Comparison of ENCODE assay signal across 1 cellular context in the genomic region with DNA sequence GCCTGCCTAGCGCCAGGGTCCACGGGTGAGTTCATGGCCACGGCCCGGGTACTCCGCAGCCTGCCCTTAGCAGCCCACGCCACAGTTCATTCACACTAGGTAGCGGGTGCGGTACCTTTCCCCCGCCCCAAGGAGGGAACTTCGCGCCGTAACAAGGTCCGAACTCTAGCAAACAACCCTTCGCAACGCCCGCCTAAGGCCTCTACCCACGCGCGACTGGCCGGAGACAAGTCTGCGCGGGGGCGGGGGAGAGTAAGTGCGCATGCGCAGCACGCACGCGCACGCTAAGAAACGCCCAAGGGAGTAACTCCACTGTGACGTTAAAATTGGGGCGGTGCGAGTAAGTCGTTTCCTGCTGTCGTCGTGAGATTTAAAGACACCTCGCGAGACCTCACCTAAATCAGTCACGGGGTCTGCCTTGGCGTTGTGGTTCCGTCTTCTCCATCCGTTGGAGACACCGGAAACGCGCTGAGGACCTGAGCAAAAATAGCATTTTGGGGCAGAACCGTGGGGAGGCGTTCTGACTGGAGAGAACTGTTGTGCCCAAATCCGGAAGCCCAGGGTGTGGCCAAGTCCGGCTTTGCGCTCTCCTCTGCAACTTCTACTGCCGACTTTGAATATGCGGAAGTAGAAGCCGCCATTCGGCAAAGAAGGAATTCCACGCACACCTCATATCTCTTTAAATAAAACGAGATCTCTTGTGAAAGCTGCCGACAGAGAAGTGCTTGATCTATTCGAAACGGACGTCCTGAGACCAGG.
A peak's percentile ranks its signal among the peaks of the same experiment; 100 is the strongest.
TF ChIP-seq lines count a peak whose summit lies in the region.

A gene with protein sequence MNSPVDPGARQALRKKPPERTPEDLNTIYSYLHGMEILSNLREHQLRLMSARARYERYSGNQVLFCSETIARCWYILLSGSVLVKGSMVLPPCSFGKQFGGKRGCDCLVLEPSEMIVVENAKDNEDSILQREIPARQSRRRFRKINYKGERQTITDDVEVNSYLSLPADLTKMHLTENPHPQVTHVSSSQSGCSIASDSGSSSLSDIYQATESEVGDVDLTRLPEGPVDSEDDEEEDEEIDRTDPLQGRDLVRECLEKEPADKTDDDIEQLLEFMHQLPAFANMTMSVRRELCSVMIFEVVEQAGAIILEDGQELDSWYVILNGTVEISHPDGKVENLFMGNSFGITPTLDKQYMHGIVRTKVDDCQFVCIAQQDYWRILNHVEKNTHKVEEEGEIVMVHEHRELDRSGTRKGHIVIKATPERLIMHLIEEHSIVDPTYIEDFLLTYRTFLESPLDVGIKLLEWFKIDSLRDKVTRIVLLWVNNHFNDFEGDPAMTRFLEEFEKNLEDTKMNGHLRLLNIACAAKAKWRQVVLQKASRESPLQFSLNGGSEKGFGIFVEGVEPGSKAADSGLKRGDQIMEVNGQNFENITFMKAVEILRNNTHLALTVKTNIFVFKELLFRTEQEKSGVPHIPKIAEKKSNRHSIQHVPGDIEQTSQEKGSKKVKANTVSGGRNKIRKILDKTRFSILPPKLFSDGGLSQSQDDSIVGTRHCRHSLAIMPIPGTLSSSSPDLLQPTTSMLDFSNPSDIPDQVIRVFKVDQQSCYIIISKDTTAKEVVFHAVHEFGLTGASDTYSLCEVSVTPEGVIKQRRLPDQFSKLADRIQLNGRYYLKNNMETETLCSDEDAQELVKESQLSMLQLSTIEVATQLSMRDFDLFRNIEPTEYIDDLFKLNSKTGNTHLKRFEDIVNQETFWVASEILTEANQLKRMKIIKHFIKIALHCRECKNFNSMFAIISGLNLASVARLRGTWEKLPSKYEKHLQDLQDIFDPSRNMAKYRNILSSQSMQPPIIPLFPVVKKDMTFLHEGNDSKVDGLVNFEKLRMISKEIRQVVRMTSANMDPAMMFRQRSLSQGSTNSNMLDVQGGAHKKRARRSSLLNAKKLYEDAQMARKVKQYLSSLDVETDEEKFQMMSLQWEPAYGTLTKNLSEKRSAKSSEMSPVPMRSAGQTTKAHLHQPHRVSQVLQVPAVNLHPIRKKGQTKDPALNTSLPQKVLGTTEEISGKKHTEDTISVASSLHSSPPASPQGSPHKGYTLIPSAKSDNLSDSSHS (N-terminal part only) (minus strand): TSS at position 234 of the 759 bp plus-strand sequence. CDS start 199 bp downstream, at position 35.

TF ChIP-seq in liver, 16 proteins besides CTCF, POLR2A, EP300 and RAD21 (continued from another document):
- TF ChIP-seq EGR1 (IDR thresholded peaks at IDR 0.05; ENCODE audit: low read depth in 2 of 2) (peak; percentile 98 to 100), SP1 (IDR thresholded peaks at IDR 0.05) (peak; percentile 77), HNF4A (conservative IDR thresholded peaks at IDR 0.05) (peak; percentile 77 to 79), JUND (IDR thresholded peaks at IDR 0.05) (peak; percentile 50), FOXA1 (IDR thresholded peaks at IDR 0.05) (peak; percentile 54), RXRA (IDR thresholded peaks at IDR 0.05) (peak; percentile 72 to 77), HNF4G (IDR thresholded peaks at IDR 0.05) (peak; percentile 46), GABPA (IDR thresholded peaks at IDR 0.05 in 1 of 2, conservative IDR thresholded peaks at IDR 0.05 in 1 of 2) (peak; percentile 80 to 95), NR2F2 (IDR thresholded peaks at IDR 0.05) (no peak), YY1 (IDR thresholded peaks at IDR 0.05) (peak; percentile 98), FOXA2 (IDR thresholded peaks at IDR 0.05) (peak; percentile 12), TAF1 (conservative IDR thresholded peaks at IDR 0.05) (peak; percentile 71)
- TF ChIP-seq, protein P1, sequence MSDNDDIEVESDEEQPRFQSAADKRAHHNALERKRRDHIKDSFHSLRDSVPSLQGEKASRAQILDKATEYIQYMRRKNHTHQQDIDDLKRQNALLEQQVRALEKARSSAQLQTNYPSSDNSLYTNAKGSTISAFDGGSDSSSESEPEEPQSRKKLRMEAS (IDR thresholded peaks at IDR 0.05), result peak; percentile 94
- TF ChIP-seq, protein P2, sequence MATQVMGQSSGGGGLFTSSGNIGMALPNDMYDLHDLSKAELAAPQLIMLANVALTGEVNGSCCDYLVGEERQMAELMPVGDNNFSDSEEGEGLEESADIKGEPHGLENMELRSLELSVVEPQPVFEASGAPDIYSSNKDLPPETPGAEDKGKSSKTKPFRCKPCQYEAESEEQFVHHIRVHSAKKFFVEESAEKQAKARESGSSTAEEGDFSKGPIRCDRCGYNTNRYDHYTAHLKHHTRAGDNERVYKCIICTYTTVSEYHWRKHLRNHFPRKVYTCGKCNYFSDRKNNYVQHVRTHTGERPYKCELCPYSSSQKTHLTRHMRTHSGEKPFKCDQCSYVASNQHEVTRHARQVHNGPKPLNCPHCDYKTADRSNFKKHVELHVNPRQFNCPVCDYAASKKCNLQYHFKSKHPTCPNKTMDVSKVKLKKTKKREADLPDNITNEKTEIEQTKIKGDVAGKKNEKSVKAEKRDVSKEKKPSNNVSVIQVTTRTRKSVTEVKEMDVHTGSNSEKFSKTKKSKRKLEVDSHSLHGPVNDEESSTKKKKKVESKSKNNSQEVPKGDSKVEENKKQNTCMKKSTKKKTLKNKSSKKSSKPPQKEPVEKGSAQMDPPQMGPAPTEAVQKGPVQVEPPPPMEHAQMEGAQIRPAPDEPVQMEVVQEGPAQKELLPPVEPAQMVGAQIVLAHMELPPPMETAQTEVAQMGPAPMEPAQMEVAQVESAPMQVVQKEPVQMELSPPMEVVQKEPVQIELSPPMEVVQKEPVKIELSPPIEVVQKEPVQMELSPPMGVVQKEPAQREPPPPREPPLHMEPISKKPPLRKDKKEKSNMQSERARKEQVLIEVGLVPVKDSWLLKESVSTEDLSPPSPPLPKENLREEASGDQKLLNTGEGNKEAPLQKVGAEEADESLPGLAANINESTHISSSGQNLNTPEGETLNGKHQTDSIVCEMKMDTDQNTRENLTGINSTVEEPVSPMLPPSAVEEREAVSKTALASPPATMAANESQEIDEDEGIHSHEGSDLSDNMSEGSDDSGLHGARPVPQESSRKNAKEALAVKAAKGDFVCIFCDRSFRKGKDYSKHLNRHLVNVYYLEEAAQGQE (IDR thresholded peaks at IDR 0.05), result peak; percentile 74
- TF ChIP-seq, protein P3, sequence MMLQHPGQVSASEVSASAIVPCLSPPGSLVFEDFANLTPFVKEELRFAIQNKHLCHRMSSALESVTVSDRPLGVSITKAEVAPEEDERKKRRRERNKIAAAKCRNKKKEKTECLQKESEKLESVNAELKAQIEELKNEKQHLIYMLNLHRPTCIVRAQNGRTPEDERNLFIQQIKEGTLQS (IDR thresholded peaks at IDR 0.05), result peak; percentile 65
